Comparison of ENCODE assay signal across 8 cellular contexts in the genomic region with DNA sequence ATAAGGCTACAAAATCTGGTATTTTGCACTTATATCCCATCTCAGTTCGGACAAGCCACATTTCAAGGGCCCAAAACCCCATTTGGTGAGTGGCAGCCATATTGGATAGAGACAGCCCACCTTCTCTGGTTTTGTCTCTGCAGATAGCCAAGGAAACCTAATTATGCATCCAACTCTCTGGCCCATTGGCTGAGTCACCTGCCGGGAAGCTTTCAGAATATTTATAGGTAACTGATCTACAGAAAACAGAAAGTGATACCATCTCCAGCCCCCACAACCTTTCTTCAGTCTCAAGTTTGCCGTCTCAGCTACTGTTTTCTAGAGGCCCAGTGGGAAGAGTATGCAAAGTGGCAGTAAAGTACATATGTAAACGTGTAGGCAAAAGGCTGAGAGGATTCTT. TPM values are rescaled to one million over a fixed set of nuclear protein-coding genes. Genes with fewer than 3 reads are reported as not detected.
DNase-seq lines count a peak whose midpoint lies in the region; ATAC-seq, FAIRE-seq and TF ChIP-seq lines count a peak whose summit lies in the region.

No MANE protein-coding gene starts in this region.

- H3K36me3 ChIP-seq in KMS-11 (ENCODE audit: insufficient read depth): no peaks in the 10 kb centered on the region
- no peaks in the 10 kb centered on the region for H3K36me3 ChIP-seq in suprapubic skin
- no peaks in the 10 kb centered on the region for H3K36me3 ChIP-seq in uterus

- H4K20me1 ChIP-seq in KMS-11 (ENCODE audit: insufficient read depth): no peaks in the 10 kb centered on the region

- TF ChIP-seq POLR2A in GM12892 (IDR thresholded peaks at IDR 0.05; ENCODE audit: low read depth, low read length) (no peak), suprapubic skin (IDR thresholded peaks at IDR 0.05) (no peak), uterus (IDR thresholded peaks at IDR 0.05) (no peak)

- no peak for TF ChIP-seq EP300 in suprapubic skin (IDR thresholded peaks at IDR 0.05)

- DNase-seq in GM12892 (ENCODE audit: insufficient read length): peak; percentile 50
- DNase-seq in iPS DF 19.7 (ENCODE audit: low read depth, low spot score): peak; percentile 15
- DNase-seq in suprapubic skin (ENCODE audit: low spot score in 2 of 2): no peak
- DNase-seq in Kasumi-1 (lab: John Stamatoyannopoulos, UW): no peak
- DNase-seq in sciatic nerve (ENCODE audit: low spot score): no peak
- no peak for DNase-seq in uterus

- ATAC-seq in GM21528 (IDR thresholded peaks at IDR 0.05; ENCODE audit: low FRiP score, unreplicated experiment): peak; percentile 91
- ATAC-seq in sciatic nerve: no peak

- no peaks in the 10 kb centered on the region for H3K9me3 ChIP-seq in suprapubic skin
- no peaks in the 10 kb centered on the region for H3K9me3 ChIP-seq in uterus

- H3K4me3 ChIP-seq in KMS-11 (IDR thresholded peaks at IDR 0.05; ENCODE audit: insufficient read depth, low read depth, low read length) (no peak overlapping the region), suprapubic skin (no peak overlapping the region), uterus (no peak overlapping the region)

- peak overlapping the region; percentile 41; the same call in 1 of the 2 replicates for H3K9ac ChIP-seq in KMS-11

- H3K27me3 ChIP-seq in KMS-11 (ENCODE audit: insufficient read depth, low read depth): no peaks in the 10 kb centered on the region
- H3K27me3 ChIP-seq in suprapubic skin: no peaks in the 10 kb centered on the region
- no peaks in the 10 kb centered on the region for H3K27me3 ChIP-seq in uterus

- intact Hi-C loops in sciatic nerve (cut with DNase I) (no loop called here), uterus (cut with DNase I; ENCODE audit: low total_unique reads) (no loop called here)

- no peak for TF ChIP-seq CTCF in KMS-11 (conservative IDR thresholded peaks at IDR 0.05; ENCODE audit: low read depth, low read length)
- TF ChIP-seq CTCF in suprapubic skin (IDR thresholded peaks at IDR 0.05): no peak
- no peak for TF ChIP-seq CTCF in uterus (IDR thresholded peaks at IDR 0.05)

- peak overlapping the region; percentile 71 for H3K4me2 ChIP-seq in KMS-11

- H3K4me1 ChIP-seq in KMS-11 (ENCODE audit: low read depth, poor library complexity, severe bottlenecking) (peaks cover 56% of the 10 kb centered on the region), suprapubic skin (no peaks in the 10 kb centered on the region), uterus (no peaks in the 10 kb centered on the region)

- peak; percentile 90 for FAIRE-seq in GM12892 (lab: Jason Lieb, UNC)

- peak overlapping the region; percentile 64 for H3K27ac ChIP-seq in KMS-11
- no peak overlapping the region for H3K27ac ChIP-seq in suprapubic skin
- H3K27ac ChIP-seq in uterus: no peak overlapping the region

- peak overlapping the region; percentile 52; the same call in 1 of the 2 replicates for H2AFZ ChIP-seq in KMS-11 (ENCODE audit: low read depth)

- WGBS in suprapubic skin: 86% methylated on average over 4 of the region's 4 CpGs

- no peaks in the 10 kb centered on the region for H3K79me2 ChIP-seq in KMS-11 (ENCODE audit: insufficient read depth, low read depth)

RNA-seq across cellular contexts. Expression of gene PPP1CC, which starts 33.7 kb away (rescaled TPM):
- polyA plus RNA-seq in GM12892 (2012; ENCODE audit: missing spikeins): 193 TPM
- total RNA-seq in suprapubic skin: 100 to 1,000 TPM in 2 of 4 donors, 10 to 100 TPM in 2; 83.6 to 107 (median 100) TPM
- 111 TPM for total RNA-seq in sciatic nerve
- 100 to 1,000 TPM; 110 to 224 (median 134) TPM for total RNA-seq in uterus

Comparison
In these comparisons a context has a peak if more than half of its experiments do, and no peak if none do; other contexts are left out.
1. DNase-seq: peak in GM12892 (single experiment) and iPS DF 19.7 (single experiment); none in suprapubic skin (0 of 2), Kasumi-1 (0 of 2), sciatic nerve (single experiment) and uterus (0 of 2).